In genomic region chr18:63542069-63542468, GRCh38 we compare ENCODE assay signal across 31 cellular contexts. TPM values are rescaled to one million over a fixed set of nuclear protein-coding genes. Genes with fewer than 3 reads are reported as not detected.
"Had no signal": no experiment of that assay in that cellular context is flagged by ENCODE, and none has a peak within 500 bp of the region (broad histone marks: within the 10 kb centered on the region; RNA-seq: fewer than 3 reads in every experiment).

A gene with protein sequence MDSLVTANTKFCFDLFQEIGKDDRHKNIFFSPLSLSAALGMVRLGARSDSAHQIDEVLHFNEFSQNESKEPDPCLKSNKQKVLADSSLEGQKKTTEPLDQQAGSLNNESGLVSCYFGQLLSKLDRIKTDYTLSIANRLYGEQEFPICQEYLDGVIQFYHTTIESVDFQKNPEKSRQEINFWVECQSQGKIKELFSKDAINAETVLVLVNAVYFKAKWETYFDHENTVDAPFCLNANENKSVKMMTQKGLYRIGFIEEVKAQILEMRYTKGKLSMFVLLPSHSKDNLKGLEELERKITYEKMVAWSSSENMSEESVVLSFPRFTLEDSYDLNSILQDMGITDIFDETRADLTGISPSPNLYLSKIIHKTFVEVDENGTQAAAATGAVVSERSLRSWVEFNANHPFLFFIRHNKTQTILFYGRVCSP (plus strand): TSS chr18:63542369. CDS start chr18:63556160, 13,791 bp downstream.

- ATAC-seq: activated CD8-positive, alpha-beta memory T cell treated with anti-CD3 and anti-CD28 coated beads, Interleukin-2, amount 10 ng/mL, durations not matched to agents 7 days and 5 days; activated naive CD8-positive, alpha-beta T cell treated with anti-CD3 and anti-CD28 coated beads, Interleukin-2, amount 50 U/mL, for 24 hours; Panc1 had no signal

- H3K4me2 ChIP-seq: SK-N-SH had no signal

- H3K9me3 ChIP-seq: SJCRH30, SK-N-SH had no signal

- H3K4me3 ChIP-seq: SJCRH30 had no signal

- H3K27ac Mint-ChIP-seq: activated CD4-positive, alpha-beta memory T cell treated with anti-CD3 and anti-CD28 coated beads, Interleukin-2, amount 10 ng/mL, durations not matched to agents 7 days and 5 days; activated CD4-positive, alpha-beta T cell treated with anti-CD3 and anti-CD28 coated beads, Interleukin-2, amount 10 ng/mL, durations not matched to agents 7 days and 5 days; activated CD8-positive, alpha-beta memory T cell treated with anti-CD3 and anti-CD28 coated beads, Interleukin-2, amount 10 ng/mL, durations not matched to agents 7 days and 5 days; activated naive CD4-positive, alpha-beta T cell treated with anti-CD3 and anti-CD28 coated beads, Interleukin-2, amount 10 ng/mL, durations not matched to agents 7 days and 5 days; activated naive CD8-positive, alpha-beta T cell; activated naive CD8-positive, alpha-beta T cell treated with anti-CD3 and anti-CD28 coated beads, Interleukin-2, amount 50 U/mL, for 24 hours; brain; T-helper 1 cell treated with Interleukin-12 subunit alpha and Interleukin-12 subunit beta and Interleukin-4 antibody, amounts not matched to agents 30 μg/mL and 1 μg/mL, for 36 hours; T-helper 2 cell treated with Interferon-gamma antibody and Interleukin-4, amounts not matched to agents 5 μg/mL and 100 μg/mL, for 36 hours had no signal

- H3K27ac ChIP-seq: SJCRH30 had no signal

- H3K4me1 Mint-ChIP-seq: activated CD4-positive, alpha-beta memory T cell treated with anti-CD3 and anti-CD28 coated beads, Interleukin-2, amount 10 ng/mL, durations not matched to agents 7 days and 5 days; activated CD4-positive, alpha-beta T cell treated with anti-CD3 and anti-CD28 coated beads, Interleukin-2, amount 10 ng/mL, durations not matched to agents 7 days and 5 days; activated CD8-positive, alpha-beta memory T cell treated with anti-CD3 and anti-CD28 coated beads, Interleukin-2, amount 10 ng/mL, durations not matched to agents 7 days and 5 days; activated naive CD4-positive, alpha-beta T cell treated with anti-CD3 and anti-CD28 coated beads, Interleukin-2, amount 10 ng/mL, durations not matched to agents 7 days and 5 days; activated naive CD8-positive, alpha-beta T cell treated with anti-CD3 and anti-CD28 coated beads, Interleukin-2, amount 50 U/mL, for 24 hours had no signal

- H3K9ac ChIP-seq: SK-N-SH had no signal

- H3K36me3 Mint-ChIP-seq: activated CD8-positive, alpha-beta memory T cell treated with anti-CD3 and anti-CD28 coated beads, Interleukin-2, amount 10 ng/mL, durations not matched to agents 7 days and 5 days; activated naive CD4-positive, alpha-beta T cell treated with anti-CD3 and anti-CD28 coated beads, Interleukin-2, amount 10 ng/mL, durations not matched to agents 7 days and 5 days; activated naive CD8-positive, alpha-beta T cell; brain had no signal

- H3K27me3 ChIP-seq: SJCRH30 had no signal

- H3K4me3 Mint-ChIP-seq: activated CD4-positive, alpha-beta memory T cell treated with anti-CD3 and anti-CD28 coated beads, Interleukin-2, amount 10 ng/mL, durations not matched to agents 7 days and 5 days; activated CD4-positive, alpha-beta T cell treated with anti-CD3 and anti-CD28 coated beads, Interleukin-2, amount 10 ng/mL, durations not matched to agents 7 days and 5 days; activated CD8-positive, alpha-beta memory T cell treated with anti-CD3 and anti-CD28 coated beads, Interleukin-2, amount 10 ng/mL, durations not matched to agents 7 days and 5 days; activated naive CD4-positive, alpha-beta T cell treated with anti-CD3 and anti-CD28 coated beads, Interleukin-2, amount 10 ng/mL, durations not matched to agents 7 days and 5 days; activated naive CD8-positive, alpha-beta T cell; activated naive CD8-positive, alpha-beta T cell treated with anti-CD3 and anti-CD28 coated beads, Interleukin-2, amount 50 U/mL, for 24 hours; brain; T-helper 1 cell treated with Interleukin-12 subunit alpha and Interleukin-12 subunit beta and Interleukin-4 antibody, amounts not matched to agents 30 μg/mL and 1 μg/mL, for 36 hours; T-helper 2 cell treated with Interferon-gamma antibody and Interleukin-4, amounts not matched to agents 5 μg/mL and 100 μg/mL, for 36 hours had no signal

- H3K36me3 ChIP-seq: SJCRH30 had no signal

- H3K9me3 Mint-ChIP-seq: activated CD4-positive, alpha-beta memory T cell treated with anti-CD3 and anti-CD28 coated beads, Interleukin-2, amount 10 ng/mL, durations not matched to agents 7 days and 5 days; activated CD4-positive, alpha-beta T cell treated with anti-CD3 and anti-CD28 coated beads, Interleukin-2, amount 10 ng/mL, durations not matched to agents 7 days and 5 days; activated naive CD4-positive, alpha-beta T cell treated with anti-CD3 and anti-CD28 coated beads, Interleukin-2, amount 10 ng/mL, durations not matched to agents 7 days and 5 days; activated naive CD8-positive, alpha-beta T cell treated with anti-CD3 and anti-CD28 coated beads, Interleukin-2, amount 50 U/mL, for 24 hours; brain; T-helper 1 cell treated with Interleukin-12 subunit alpha and Interleukin-12 subunit beta and Interleukin-4 antibody, amounts not matched to agents 30 μg/mL and 1 μg/mL, for 36 hours; T-helper 2 cell treated with Interferon-gamma antibody and Interleukin-4, amounts not matched to agents 5 μg/mL and 100 μg/mL, for 36 hours had no signal

- DNase-seq: activated CD4-positive, alpha-beta memory T cell treated with anti-CD3 and anti-CD28 coated beads, Interleukin-2, amount 10 ng/mL, durations not matched to agents 7 days and 5 days; activated CD4-positive, alpha-beta T cell treated with anti-CD3 and anti-CD28 coated beads, Interleukin-2, amount 10 ng/mL, durations not matched to agents 7 days and 5 days; activated CD8-positive, alpha-beta memory T cell treated with anti-CD3 and anti-CD28 coated beads for 24 hours; activated CD8-positive, alpha-beta memory T cell treated with anti-CD3 and anti-CD28 coated beads, Interleukin-2, amount 10 ng/mL, durations not matched to agents 7 days and 5 days; activated CD8-positive, alpha-beta memory T cell treated with anti-CD3 and anti-CD28 coated beads, Interleukin-2, amount 50 U/mL, for 48 hours; activated effector memory CD4-positive, alpha-beta T cell treated with Interleukin-2 at 50 U/mL for 16 hours; activated naive CD4-positive, alpha-beta T cell treated with anti-CD3 and anti-CD28 coated beads, Interleukin-2, amount 10 ng/mL, durations not matched to agents 7 days and 5 days; activated naive CD8-positive, alpha-beta T cell treated with anti-CD3 and anti-CD28 coated beads, Interleukin-2, amount 50 U/mL, for 24 hours; activated T-cell treated with anti-CD3 and anti-CD28 coated beads, Interleukin-2, amount 50 U/mL, for 48 hours; anterior cingulate cortex; caudate nucleus; KG1; MM.1S; NCI-H1048; NCI-H1105 treated with DMSO at 0.1 percent for 48 hours; NCI-H1436; NCI-H1694 treated with DMSO at 0.1 percent for 48 hours; NCI-H2029; NCI-H510A; NCI-H526; NCI-H748 treated with DMSO at 0.1 percent for 48 hours; NK-92 treated with Interleukin-12 subunit alpha and Interleukin-12 subunit beta, amount 100 ng/mL, for 24 hours; SHP77; SJCRH30; SK-N-SH had no signal

- H3K4me1 ChIP-seq: SJCRH30 had no signal

- H3K27me3 Mint-ChIP-seq: brain had no signal

RNA-seq across cellular contexts. Expression of the gene that starts here (rescaled TPM):
- total RNA-seq: activated CD4-positive, alpha-beta memory T cell treated with anti-CD3 and anti-CD28 coated beads, Interleukin-2, amount 10 ng/mL, durations not matched to agents 7 days and 5 days; activated CD4-positive, alpha-beta T cell treated with anti-CD3 and anti-CD28 coated beads, Interleukin-2, amount 10 ng/mL, durations not matched to agents 7 days and 5 days; activated CD8-positive, alpha-beta memory T cell treated with anti-CD3 and anti-CD28 coated beads, Interleukin-2, amount 10 ng/mL, durations not matched to agents 7 days and 5 days; RPMI7951; SJCRH30 had no signal
- polyA plus RNA-seq: SK-N-SH had no signal
